10 cellular contexts compared by ENCODE assay signal in the genomic region with DNA sequence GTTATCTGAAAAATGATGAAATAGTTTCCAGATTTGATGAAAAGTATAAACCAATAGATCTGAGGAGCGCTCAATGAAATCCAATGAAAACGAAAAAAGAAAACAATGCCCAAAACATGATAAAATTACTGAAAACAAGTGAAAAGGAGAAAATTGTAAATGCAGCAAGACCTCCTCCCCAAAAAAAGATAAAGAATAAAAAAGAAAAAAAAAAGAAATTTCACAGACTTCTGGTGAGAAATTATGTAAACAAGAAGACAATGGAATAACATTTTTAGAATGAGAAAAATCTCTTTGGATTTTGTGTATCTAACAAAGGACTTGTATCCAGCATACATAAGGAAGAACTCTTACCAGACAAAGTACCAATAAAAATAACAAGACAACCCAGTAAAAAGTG.
"Had no signal": no experiment of that assay in that cellular context is flagged by ENCODE, and none has a peak within 500 bp of the region (broad histone marks: within the 10 kb centered on the region; RNA-seq: fewer than 3 reads in every experiment).

No MANE protein-coding gene starts in this region.

- H3K4me3 ChIP-seq: GM23338 had no signal

- FAIRE-seq: H1, H54 had no signal

- ATAC-seq: GM23338 had no signal

- H3K27ac Mint-ChIP-seq: GM23338, H9, HFFc6 had no signal

- H3K27ac ChIP-seq: HL-60, KMS-11 had no signal

- H3K4me2 ChIP-seq: GM23338, KMS-11 had no signal

- H3K4me3 Mint-ChIP-seq: GM23338, H9, HFFc6 had no signal

- H3K9ac ChIP-seq: KMS-11 had no signal

- H2AFZ ChIP-seq: GM23338 had no signal

- H3K4me1 Mint-ChIP-seq: GM23338, H9 had no signal

- DNase-seq: H9, HCEC 1CT, HFFc6, IMR-90, KBM-7 had no signal
